ENCODE assay signal across 14 cellular contexts in genomic region chr6:11869656-11870340, GRCh38.
DNase-seq lines count a peak whose midpoint lies in the region; ATAC-seq and TF ChIP-seq lines count a peak whose summit lies in the region.
"Had no signal": no experiment of that assay in that cellular context is flagged by ENCODE, and none has a peak within 500 bp of the region (broad histone marks: within the 10 kb centered on the region; RNA-seq: fewer than 3 reads in every experiment).

No MANE protein-coding gene starts in this region.

- H3K36me3 ChIP-seq in right lobe of liver, result no peaks in the 10 kb centered on the region
- H3K36me3 ChIP-seq: sigmoid colon had no signal

- no peak for TF ChIP-seq EP300 in Ishikawa (IDR thresholded peaks at IDR 0.05; ENCODE audit: borderline replicate concordance)

- peaks cover 0 to 23% (median 11%) of the 10 kb centered on the region in 4 donors for H3K4me1 ChIP-seq in right lobe of liver

- no peak overlapping the region for H3K27ac Mint-ChIP-seq in immature natural killer cell
- H3K27ac Mint-ChIP-seq: mesothelial cell of epicardium had no signal

- 14% methylated on average over 7 of the region's 8 CpGs for WGBS in right lobe of liver (ENCODE audit: insufficient coverage, low coverage, low lambda C conversion rate, missing lambda C conversion rate)

- no peaks in the 10 kb centered on the region for H3K4me1 Mint-ChIP-seq in immature natural killer cell
- H3K4me1 Mint-ChIP-seq: central memory CD8-positive, alpha-beta T cell had no signal

- no peaks in the 10 kb centered on the region for H3K9me3 ChIP-seq in right lobe of liver
- H3K9me3 ChIP-seq: sigmoid colon had no signal

- peak overlapping the region; percentile 40 to 95 (median 88) for H3K27ac ChIP-seq in right lobe of liver
- H3K27ac ChIP-seq: sigmoid colon had no signal

- peak; percentile 67 to 77 (median 70) for ATAC-seq in right lobe of liver
- ATAC-seq: HCT116 had no signal

- intact Hi-C loops in right lobe of liver (cut with DNase I), result loop anchor here in 1 of 2 donors (10.0 kb wide), 1 partner anchor 145 kb away; the partner anchor contains the start of gene HIVEP1

- no peak for TF ChIP-seq CTCF in right lobe of liver (IDR thresholded peaks at IDR 0.05)

- DNase-seq in AG08396 (ENCODE audit: low spot score), result peak; percentile 37
- peak; percentile 48 for DNase-seq in dedifferentiated amniotic fluid mesenchymal stem cell (ENCODE audit: extremely low spot score)
- DNase-seq in right lobe of liver, result peak; percentile 75 to 85 (median 84)
- no peak for DNase-seq in immature natural killer cell
- DNase-seq in erythroblast (lab: John Stamatoyannopoulos, UW), result no peak
- DNase-seq in Ammon's horn (ENCODE audit: low spot score), result no peak
- no peak for DNase-seq in COLO668 (lab: John Stamatoyannopoulos, UW; ENCODE audit: unreplicated experiment)
- DNase-seq: SHP77 treated with DMSO at 0.1 percent for 48 hours, sigmoid colon, trophoblast cell had no signal

- TF ChIP-seq POLR2A in right lobe of liver (IDR thresholded peaks at IDR 0.05) (no peak), erythroblast (IDR thresholded peaks at IDR 0.05; ENCODE audit: low read length) (no peak)

- H3K36me3 Mint-ChIP-seq in immature natural killer cell, result no peaks in the 10 kb centered on the region
- H3K36me3 Mint-ChIP-seq: mesothelial cell of epicardium had no signal

- H3K4me3 ChIP-seq in right lobe of liver, result no peak overlapping the region
- H3K4me3 ChIP-seq: sigmoid colon had no signal

- H3K27me3 ChIP-seq in right lobe of liver, result no peaks in the 10 kb centered on the region
- H3K27me3 ChIP-seq: sigmoid colon had no signal

- TF ChIP-seq RAD21 in Ishikawa (IDR thresholded peaks at IDR 0.05; ENCODE audit: low read depth), result no peak

- no peaks in the 10 kb centered on the region for H3K9me3 Mint-ChIP-seq in immature natural killer cell
- H3K9me3 Mint-ChIP-seq: central memory CD8-positive, alpha-beta T cell; mesothelial cell of epicardium had no signal

- no peak overlapping the region for H3K4me3 Mint-ChIP-seq in immature natural killer cell
- H3K4me3 Mint-ChIP-seq: central memory CD8-positive, alpha-beta T cell; mesothelial cell of epicardium had no signal

- peaks cover 2 to 8% (median 5%) of the 10 kb centered on the region in 3 donors for H3K27me3 Mint-ChIP-seq in immature natural killer cell (ENCODE audit: low read depth in 3 of 3)

TF ChIP-seq in Ishikawa, 13 proteins besides CTCF, POLR2A, EP300 and RAD21:
- TF ChIP-seq FOXM1 (IDR thresholded peaks at IDR 0.05; ENCODE audit: borderline replicate concordance, low read depth) (no peak), TEAD4 (IDR thresholded peaks at IDR 0.05) (peak; percentile 23; the same call in 1 of the 2 replicates), MAX (IDR thresholded peaks at IDR 0.05) (no peak), EGR1 (IDR thresholded peaks at IDR 0.05) (no peak)

Comparison
In these comparisons a context has a peak if more than half of its experiments do, and no peak if none do; other contexts are left out.
1. DNase-seq: peak in AG08396 (single experiment), dedifferentiated amniotic fluid mesenchymal stem cell (single experiment) and right lobe of liver (3 of 3); none in immature natural killer cell (0 of 3), erythroblast (0 of 2), Ammon's horn (single experiment) and COLO668 (single experiment).